Comparison of ENCODE assay signal across 8 cellular contexts in the genomic region with DNA sequence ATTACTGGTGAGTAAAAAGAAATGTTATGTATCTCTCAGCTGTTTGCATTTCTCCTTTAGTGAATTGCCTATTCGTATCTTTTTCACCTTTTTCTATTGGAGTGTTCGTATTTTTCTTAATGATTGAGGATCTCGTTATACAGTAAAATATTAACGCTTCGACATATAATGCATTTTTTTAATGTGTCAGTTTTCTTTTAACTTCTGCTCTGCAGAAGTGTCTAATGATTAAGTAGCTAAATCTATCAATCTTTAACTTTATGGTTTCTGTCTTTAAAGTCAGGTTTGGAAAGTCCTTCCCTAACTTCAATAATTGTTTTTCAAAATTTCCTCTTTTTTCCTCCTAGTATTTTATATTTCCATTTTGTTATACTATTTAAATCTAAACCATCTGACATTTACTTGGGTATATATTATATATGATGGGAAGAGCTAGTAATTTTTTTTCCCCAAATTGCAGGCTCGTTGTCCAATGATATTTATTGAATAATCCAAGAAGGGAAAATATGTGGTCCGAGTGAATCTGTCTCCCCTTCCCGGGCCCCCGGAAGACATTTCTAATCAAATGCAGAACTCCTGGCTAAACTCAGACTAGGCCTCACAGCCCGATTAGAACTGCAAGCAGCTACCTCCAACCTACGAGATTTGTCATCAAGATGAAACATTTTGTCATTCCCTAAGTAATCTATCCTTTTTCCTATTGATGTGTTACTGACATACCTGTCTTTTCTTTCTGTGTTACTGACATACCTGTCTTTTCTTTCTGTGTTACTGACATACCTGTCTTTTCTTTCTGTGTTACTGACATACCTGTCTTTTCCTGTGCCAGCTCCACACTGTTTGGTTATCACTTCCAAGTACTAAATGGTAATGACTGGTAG. TPM values are rescaled to one million over a fixed set of nuclear protein-coding genes. Genes with fewer than 3 reads are reported as not detected.
A peak's percentile ranks its signal among the peaks of the same experiment; 100 is the strongest.
DNase-seq lines count a peak whose midpoint lies in the region; ATAC-seq, FAIRE-seq and TF ChIP-seq lines count a peak whose summit lies in the region.

No MANE protein-coding gene starts in this region.

- ATAC-seq in psoas muscle = peak in 2 of 4 donors; percentile 34 to 42

- intact Hi-C loops in psoas muscle (cut with DNase I) = no loop called here

- H3K4me1 Mint-ChIP-seq in T-helper 2 cell treated with Interferon-gamma antibody and Interleukin-4, amounts not matched to agents 5 μg/mL and 100 μg/mL, for 36 hours (ENCODE audit: low read depth) = peaks cover 49% of the 10 kb centered on the region

- 40 to 47% (median 43%) methylated on average over 11 of the region's 11 CpGs for WGBS in psoas muscle, 3 donors
- WGBS in suprapubic skin = 55% methylated on average over 11 of the region's 11 CpGs

- H3K4me3 Mint-ChIP-seq in T-helper 2 cell treated with Interferon-gamma antibody and Interleukin-4, amounts not matched to agents 5 μg/mL and 100 μg/mL, for 36 hours = peak overlapping the region; percentile 86

- no peaks in the 10 kb centered on the region for H3K36me3 ChIP-seq in H7 (replicated peaks; ENCODE audit: control insufficient read depth, insufficient read depth, low read length)
- H3K36me3 ChIP-seq in psoas muscle (ENCODE audit: insufficient read depth in 1 of 2, low read depth in 1 of 2) = no peaks in the 10 kb centered on the region
- no peaks in the 10 kb centered on the region for H3K36me3 ChIP-seq in suprapubic skin

- FAIRE-seq in A204.1 (lab: Jason Lieb, UNC) = peak; percentile 3

- no peaks in the 10 kb centered on the region for H3K9me3 Mint-ChIP-seq in T-helper 2 cell treated with Interferon-gamma antibody and Interleukin-4, amounts not matched to agents 5 μg/mL and 100 μg/mL, for 36 hours

- peaks cover 25% of the 10 kb centered on the region for H3K4me1 ChIP-seq in psoas muscle
- peaks cover 26% of the 10 kb centered on the region for H3K4me1 ChIP-seq in suprapubic skin

- no peaks in the 10 kb centered on the region for H3K9me3 ChIP-seq in psoas muscle
- H3K9me3 ChIP-seq in suprapubic skin = no peaks in the 10 kb centered on the region

- H3K27me3 Mint-ChIP-seq in T-helper 2 cell treated with Interferon-gamma antibody and Interleukin-4, amounts not matched to agents 5 μg/mL and 100 μg/mL, for 36 hours (ENCODE audit: low read depth) = no peaks in the 10 kb centered on the region

- no peak for TF ChIP-seq EP300 in suprapubic skin (IDR thresholded peaks at IDR 0.05)

- TF ChIP-seq POLR2A in suprapubic skin (IDR thresholded peaks at IDR 0.05) = no peak

- H3K27me3 ChIP-seq in H7 (ENCODE audit: control insufficient read depth, insufficient read depth, low read length) (no peaks in the 10 kb centered on the region), psoas muscle (ENCODE audit: insufficient read depth in 3 of 3, low read length in 2 of 3) (no peaks in the 10 kb centered on the region), suprapubic skin (no peaks in the 10 kb centered on the region)

- H3K27ac ChIP-seq in psoas muscle (peak overlapping the region; percentile 52), suprapubic skin (no peak overlapping the region)

- TF ChIP-seq CTCF in epithelial cell of esophagus (IDR thresholded peaks at IDR 0.05; ENCODE audit: insufficient read depth, low read depth, low read length, missing control alignments) (no peak), psoas muscle (IDR thresholded peaks at IDR 0.05) (no peak), suprapubic skin (IDR thresholded peaks at IDR 0.05) (no peak)

- no peaks in the 10 kb centered on the region for H3K36me3 Mint-ChIP-seq in T-helper 2 cell treated with Interferon-gamma antibody and Interleukin-4, amounts not matched to agents 5 μg/mL and 100 μg/mL, for 36 hours (ENCODE audit: low read depth)

- no peak overlapping the region for H3K4me3 ChIP-seq in H7 (ENCODE audit: insufficient read depth, low read depth, low read length)
- no peak overlapping the region for H3K4me3 ChIP-seq in epithelial cell of esophagus (ENCODE audit: low read length)
- H3K4me3 ChIP-seq in psoas muscle = peak overlapping the region; percentile 55
- H3K4me3 ChIP-seq in suprapubic skin = no peak overlapping the region

- H3K27ac Mint-ChIP-seq in T-helper 2 cell treated with Interferon-gamma antibody and Interleukin-4, amounts not matched to agents 5 μg/mL and 100 μg/mL, for 36 hours = peak overlapping the region; percentile 91

- DNase-seq in H7 (peak; percentile 71), epithelial cell of esophagus (ENCODE audit: low read depth) (peak; percentile 43), psoas muscle (no peak), suprapubic skin (ENCODE audit: low spot score in 2 of 2) (no peak), OCI-M2 (lab: John Stamatoyannopoulos, UW; ENCODE audit: unreplicated experiment) (no peak), activated gamma-delta T cell treated with Interleukin-2 at 50 U/mL for 16 hours (no peak)
- peak; percentile 51 for DNase-seq in T-helper 2 cell treated with Interferon-gamma antibody and Interleukin-4, amounts not matched to agents 5 μg/mL and 100 μg/mL, for 36 hours (ENCODE audit: low spot score)

RNA-seq across cellular contexts. Expression of a gene that starts 17.2 kb away (rescaled TPM):
- 52.6 and 63.2 TPM in 2 replicates for total RNA-seq in H7 (2014; rRNA removed; shearing (Covaris generic))
- total RNA-seq in psoas muscle = 100 to 1,000 TPM; 423 to 683 (median 522) TPM
- polyA plus RNA-seq in psoas muscle = 100 to 1,000 TPM; 522 to 746 (median 549) TPM
- total RNA-seq in suprapubic skin = 100 to 1,000 TPM; 189 to 236 (median 222) TPM

Comparison
In these comparisons a context has a peak if more than half of its experiments do, and no peak if none do; other contexts are left out.
1. DNase-seq: peak in H7 (single experiment), T-helper 2 cell treated with Interferon-gamma antibody and Interleukin-4, amounts not matched to agents 5 μg/mL and 100 μg/mL, for 36 hours (single experiment) and epithelial cell of esophagus (single experiment); none in psoas muscle (0 of 2), suprapubic skin (0 of 2), OCI-M2 (single experiment) and activated gamma-delta T cell treated with Interleukin-2 at 50 U/mL for 16 hours (single experiment).